ENCODE assay signal across 9 cellular contexts in the genomic region with DNA sequence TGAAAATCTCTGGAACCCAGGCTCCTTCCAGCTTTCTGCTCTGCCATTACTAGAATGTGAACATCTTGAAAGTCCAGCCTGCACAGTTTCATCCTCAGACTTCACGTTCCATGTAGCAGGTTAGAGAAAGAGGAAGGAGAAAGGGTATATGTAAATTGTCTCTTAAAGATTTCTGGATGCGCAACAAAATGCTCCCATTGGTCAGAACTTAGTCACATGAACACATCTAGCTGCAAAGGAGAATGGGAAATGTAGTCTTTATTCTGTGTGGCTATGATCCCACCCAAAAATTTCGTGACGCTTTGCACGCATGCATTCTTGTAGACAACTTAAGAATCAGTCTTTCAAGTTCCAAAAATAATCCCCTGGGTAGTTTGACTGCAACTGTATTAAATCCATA. TPM values are rescaled to one million over a fixed set of nuclear protein-coding genes. Genes with fewer than 3 reads are reported as not detected.
A peak's percentile ranks its signal among the peaks of the same experiment; 100 is the strongest.
DNase-seq lines count a peak whose midpoint lies in the region; ATAC-seq and TF ChIP-seq lines count a peak whose summit lies in the region.
"Had no signal": no experiment of that assay in that cellular context is flagged by ENCODE, and none has a peak within 500 bp of the region (broad histone marks: within the 10 kb centered on the region; RNA-seq: fewer than 3 reads in every experiment).

No MANE protein-coding gene starts in this region.

- no CpG with 5 or more reads among the region's 5 CpGs for WGBS in IMR-90 (ENCODE audit: extremely low coverage in 2 of 2, insufficient read length in 1 of 2), 2 experiments

- no peaks in the 10 kb centered on the region for H3K9me3 Mint-ChIP-seq in neural progenitor cell

- H3K23ac ChIP-seq in IMR-90 (ENCODE audit: low read depth, low read length) = no peak overlapping the region

- H3K4me3 ChIP-seq in IMR-90 (ENCODE audit: insufficient read depth, low read depth, low read length) (no peak overlapping the region), neural progenitor cell (no peak overlapping the region)
- H3K4me3 ChIP-seq: body of pancreas had no signal

- H3K27me3 Mint-ChIP-seq in neural progenitor cell (ENCODE audit: insufficient read depth, low read depth) = no peaks in the 10 kb centered on the region

- H2AFZ ChIP-seq in IMR-90 (replicated peaks; ENCODE audit: low read length, poor library complexity) (no peak overlapping the region), neural progenitor cell (replicated peaks) (peak overlapping the region; percentile 98)

- no peak overlapping the region for H3K14ac ChIP-seq in IMR-90 (replicated peaks; ENCODE audit: low read depth, low read length)

- H3K79me1 ChIP-seq in IMR-90 (ENCODE audit: low read depth in 1 of 2, low read length in 2 of 2) = no peaks in the 10 kb centered on the region

- no peaks in the 10 kb centered on the region for H3K79me2 ChIP-seq in neural progenitor cell (ENCODE audit: low read depth)

- H2BK20ac ChIP-seq in IMR-90 (ENCODE audit: low read depth, low read length) = no peak overlapping the region

- no peaks in the 10 kb centered on the region for H3K9me1 ChIP-seq in IMR-90 (ENCODE audit: insufficient read depth, low read length)

- H3K9me3 ChIP-seq in IMR-90 (ENCODE audit: control insufficient read depth, insufficient read depth, low read length) (no peaks in the 10 kb centered on the region), neural progenitor cell (ENCODE audit: low read depth) (no peaks in the 10 kb centered on the region)
- H3K9me3 ChIP-seq: body of pancreas had no signal

- intact Hi-C loops in IMR-90 (cut with micrococcal nuclease) = no loop called here

- no peak overlapping the region for H3K56ac ChIP-seq in IMR-90 (ENCODE audit: extremely low read depth, insufficient read depth, low read length)

- no peak overlapping the region for H2AK5ac ChIP-seq in IMR-90 (ENCODE audit: low read depth, low read length)

- no peaks in the 10 kb centered on the region for H3K4me1 Mint-ChIP-seq in neural progenitor cell

- ATAC-seq in GM19328 (IDR thresholded peaks at IDR 0.05; ENCODE audit: unreplicated experiment) (peak; percentile 57), IMR-90 (ENCODE audit: low read depth) (no peak), HG03571 (IDR thresholded peaks at IDR 0.05; ENCODE audit: unreplicated experiment) (no peak), HG03175 (IDR thresholded peaks at IDR 0.05; ENCODE audit: unreplicated experiment) (no peak)
- ATAC-seq: body of pancreas had no signal

- peak; percentile 14 for DNase-seq in IMR-90
- peak; percentile 33 for DNase-seq in SW480 (ENCODE audit: low spot score)
- peak; percentile 25 for DNase-seq in neural progenitor cell (ENCODE audit: low spot score)
- DNase-seq in activated CD4-positive, CD25-positive, alpha-beta regulatory T cell (lab: John Stamatoyannopoulos, UW) = no peak
- DNase-seq: body of pancreas had no signal

- H4K8ac ChIP-seq in IMR-90 (ENCODE audit: low read depth in 2 of 2, low read length in 2 of 2) = no peak overlapping the region

- H3K4me3 Mint-ChIP-seq in neural progenitor cell = no peak overlapping the region

- no peak overlapping the region for H2AK9ac ChIP-seq in IMR-90 (replicated peaks; ENCODE audit: low read depth, low read length, poor library complexity)

- TF ChIP-seq CTCF in IMR-90 (conservative IDR thresholded peaks at IDR 0.05; ENCODE audit: low read depth, low read length) (no peak), neural progenitor cell (IDR thresholded peaks at IDR 0.05) (no peak)

- H3K4ac ChIP-seq in IMR-90 (ENCODE audit: low read depth, low read length) = no peak overlapping the region

- H3K36me3 Mint-ChIP-seq in neural progenitor cell = no peaks in the 10 kb centered on the region

- no peak overlapping the region for H3K27ac Mint-ChIP-seq in neural progenitor cell

- no peaks in the 10 kb centered on the region for H3F3A ChIP-seq in neural progenitor cell (ENCODE audit: low read depth)

- H2BK120ac ChIP-seq in IMR-90 (ENCODE audit: low read depth, low read length) = no peak overlapping the region

- no peak overlapping the region for H4K5ac ChIP-seq in IMR-90 (ENCODE audit: low read depth, low read length)

- H4K91ac ChIP-seq in IMR-90 (ENCODE audit: insufficient read depth, low read depth, low read length) = no peak overlapping the region

- TF ChIP-seq RAD21 in IMR-90 (IDR thresholded peaks at IDR 0.05; ENCODE audit: low read length) = no peak

- no peak overlapping the region for H2BK15ac ChIP-seq in IMR-90 (ENCODE audit: low read depth, low read length)

- dilution Hi-C loops in IMR-90 (cut with HindIII; ENCODE audit: low sequenced_read_pairs, unreplicated experiment) = no loop called here

- POLR2A ChIA-PET in IMR-90 (lab: Charles Lee; ENCODE audit: unreplicated experiment) = no interaction called here

- CTCF ChIA-PET in IMR-90 (lab: Yijun Ruan, JAX) = no interaction called here

- in situ Hi-C loops in IMR-90 (cut with MboI; ENCODE audit: low sequenced_read_pairs) = no loop called here

- H3K9ac ChIP-seq in IMR-90 (ENCODE audit: low read depth, low read length) (no peak overlapping the region), neural progenitor cell (no peak overlapping the region)

- no peaks in the 10 kb centered on the region for H4K20me1 ChIP-seq in IMR-90 (ENCODE audit: insufficient read depth, low read length)
- H4K20me1 ChIP-seq in neural progenitor cell (ENCODE audit: low read depth) = no peaks in the 10 kb centered on the region

- no peak for TF ChIP-seq POLR2A in IMR-90 (IDR thresholded peaks at IDR 0.05; ENCODE audit: low read depth, low read length)

- no peak overlapping the region for H2BK5ac ChIP-seq in IMR-90 (ENCODE audit: low read depth, low read length, poor library complexity, severe bottlenecking)

- H3K36me3 ChIP-seq in IMR-90 (ENCODE audit: control insufficient read depth, insufficient read depth, low read length) (no peaks in the 10 kb centered on the region), neural progenitor cell (no peaks in the 10 kb centered on the region)

- H3K4me2 ChIP-seq in IMR-90 (ENCODE audit: low read depth, low read length) (no peak overlapping the region; the same call in 1 of the 2 replicates), neural progenitor cell (peak overlapping the region; percentile 31)

- H3K27ac ChIP-seq in IMR-90 (ENCODE audit: insufficient read depth, low read length) (no peak overlapping the region), neural progenitor cell (no peak overlapping the region)
- H3K27ac ChIP-seq: body of pancreas, VCaP had no signal

- BruUV-seq in IMR-90 (replicated peaks; lab: Mats Ljungman, UMichigan) = no TSS peak

- H3K4me1 ChIP-seq in IMR-90 (ENCODE audit: control insufficient read depth, insufficient read depth, low read length) = no peaks in the 10 kb centered on the region
- H3K4me1 ChIP-seq in neural progenitor cell = no peaks in the 10 kb centered on the region
- H3K4me1 ChIP-seq: body of pancreas had no signal

- peaks cover 1% of the 10 kb centered on the region; the same call in 1 of the 2 replicates for H3K27me3 ChIP-seq in IMR-90 (ENCODE audit: control insufficient read depth, insufficient read depth, low read length)
- H3K27me3 ChIP-seq in neural progenitor cell = no peaks in the 10 kb centered on the region
- H3K27me3 ChIP-seq: body of pancreas had no signal

- no peak overlapping the region for H3K18ac ChIP-seq in IMR-90 (ENCODE audit: low read depth, low read length)

TF ChIP-seq in IMR-90, 13 proteins besides CTCF, POLR2A, EP300 and RAD21:
- TF ChIP-seq CHD1 (IDR thresholded peaks at IDR 0.05; ENCODE audit: low read depth, low read length) (no peak), MAFK (IDR thresholded peaks at IDR 0.05; ENCODE audit: low read depth, low read length) (no peak), SMC3 (IDR thresholded peaks at IDR 0.05; ENCODE audit: low read depth, low read length) (no peak)
- TF ChIP-seq, protein P1, sequence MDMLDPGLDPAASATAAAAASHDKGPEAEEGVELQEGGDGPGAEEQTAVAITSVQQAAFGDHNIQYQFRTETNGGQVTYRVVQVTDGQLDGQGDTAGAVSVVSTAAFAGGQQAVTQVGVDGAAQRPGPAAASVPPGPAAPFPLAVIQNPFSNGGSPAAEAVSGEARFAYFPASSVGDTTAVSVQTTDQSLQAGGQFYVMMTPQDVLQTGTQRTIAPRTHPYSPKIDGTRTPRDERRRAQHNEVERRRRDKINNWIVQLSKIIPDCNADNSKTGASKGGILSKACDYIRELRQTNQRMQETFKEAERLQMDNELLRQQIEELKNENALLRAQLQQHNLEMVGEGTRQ (IDR thresholded peaks at IDR 0.05; ENCODE audit: low read depth, low read length) = peak; percentile 72
TF ChIP-seq in IMR-90: peak in this region for 1.

RNA-seq across cellular contexts. Expression of a gene that starts 46.4 kb away (rescaled TPM):
- total RNA-seq in IMR-90 (2012; rRNA removed) (26.7 and 31.7 TPM in 2 replicates), neural progenitor cell (ENCODE audit: low replicate concordance) (76.1 TPM in 2 replicates)
- polyA plus RNA-seq in IMR-90 (2012; rRNA removed) = 7.9 and 8.8 TPM in 2 replicates
- polyA plus RNA-seq in IMR-90 (2012; cell fraction: cytosol; rRNA removed) = 2.2 and 2.4 TPM in 2 replicates
- 17.0 and 37.4 TPM in 2 replicates for polyA plus RNA-seq in IMR-90 (2012; cell fraction: nucleus; rRNA removed; ENCODE audit: low replicate concordance)

Comparison
In these comparisons a context has a peak if more than half of its experiments do, and no peak if none do; other contexts are left out.
1. DNase-seq: peak in IMR-90 (single experiment), SW480 (single experiment) and neural progenitor cell (single experiment); none in activated CD4-positive, CD25-positive, alpha-beta regulatory T cell (0 of 4).